Comparison of ENCODE assay signal across 14 cellular contexts in the genomic region with DNA sequence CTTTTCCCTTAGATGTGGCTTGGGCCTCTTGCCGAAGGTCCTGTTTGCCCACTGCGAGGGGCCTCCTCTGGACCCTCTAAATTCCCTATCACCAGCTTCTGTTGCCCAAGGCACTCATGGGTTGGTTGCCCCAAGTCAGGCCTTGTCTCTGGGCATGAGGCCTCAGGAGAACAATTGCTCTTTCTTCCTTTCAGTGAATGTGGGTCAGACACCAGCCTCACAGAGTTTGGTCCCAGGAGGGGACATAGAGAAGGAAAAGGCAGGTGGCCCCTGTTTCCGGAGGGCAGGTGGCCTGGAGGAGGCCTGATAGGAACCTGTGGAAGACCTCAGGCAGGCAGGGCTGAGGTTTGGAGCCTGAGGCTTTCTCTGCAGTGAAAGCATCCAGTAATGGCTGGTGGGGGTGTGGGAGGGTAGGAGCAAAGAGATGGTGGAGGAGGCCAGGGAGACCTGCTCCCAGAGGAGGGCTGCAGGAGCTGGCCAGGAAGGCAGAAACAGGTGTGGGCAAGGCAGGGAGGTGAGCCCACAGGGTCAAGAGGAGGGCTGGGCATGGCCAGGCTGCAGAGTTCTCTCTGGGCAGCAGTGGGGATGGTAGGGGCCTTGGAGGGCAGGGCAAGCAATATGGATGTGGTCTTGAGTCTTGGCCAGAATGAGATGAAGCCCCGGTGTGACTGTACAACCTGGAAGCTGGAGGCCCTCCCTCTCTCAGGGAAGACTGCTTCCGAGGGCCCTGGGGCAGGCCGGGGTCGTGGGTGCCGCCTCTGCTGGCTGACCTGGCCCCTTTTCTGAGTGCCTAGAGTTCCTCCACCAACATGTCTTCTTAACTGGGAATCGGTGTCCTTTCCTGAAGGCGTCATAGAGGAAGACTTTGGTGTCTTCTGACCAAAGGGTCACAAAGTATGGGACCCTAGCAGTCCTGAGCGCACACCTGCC. TPM values are rescaled to one million over a fixed set of nuclear protein-coding genes. Genes with fewer than 3 reads are reported as not detected.
"Had no signal": no experiment of that assay in that cellular context is flagged by ENCODE, and none has a peak within 500 bp of the region (broad histone marks: within the 10 kb centered on the region; RNA-seq: fewer than 3 reads in every experiment).

No MANE protein-coding gene starts in this region.

- H3K36me3 Mint-ChIP-seq: mesothelial cell of epicardium had no signal

- H3K27ac Mint-ChIP-seq: mesothelial cell of epicardium had no signal

- DNase-seq: activated CD4-positive, CD25-positive, alpha-beta regulatory T cell; activated naive CD4-positive, alpha-beta T cell treated with anti-CD3 and anti-CD28 coated beads, Interleukin-2, amount 50 U/mL, for 16 hours; effector CD8-positive, alpha-beta T cell; left ventricle myocardium inferior; occipital lobe; SIG-M5; T-helper 2 cell; transverse colon had no signal

- H3K27me3 ChIP-seq: adrenal gland, transverse colon had no signal

- H3K4me3 Mint-ChIP-seq: mesothelial cell of epicardium had no signal

- H3K36me3 ChIP-seq: adrenal gland, left ventricle myocardium inferior, transverse colon had no signal

- H3K4me3 ChIP-seq: adrenal gland, coronary artery, left ventricle myocardium inferior, skin epidermis, transverse colon had no signal

- H3K9me3 ChIP-seq: adrenal gland, left ventricle myocardium inferior, transverse colon had no signal

- H3K9me3 Mint-ChIP-seq: mesothelial cell of epicardium had no signal

- H3K27ac ChIP-seq: adrenal gland, coronary artery, left ventricle myocardium inferior, skin epidermis, transverse colon had no signal

- H3K4me1 ChIP-seq: adrenal gland, transverse colon had no signal

RNA-seq across cellular contexts. Expression of gene LMO1, which starts 28.0 kb away (rescaled TPM):
- total RNA-seq: fibroblast of lung, subcutaneous adipose tissue, transverse colon had no signal
